8 cellular contexts compared by ENCODE assay signal in the genomic region with DNA sequence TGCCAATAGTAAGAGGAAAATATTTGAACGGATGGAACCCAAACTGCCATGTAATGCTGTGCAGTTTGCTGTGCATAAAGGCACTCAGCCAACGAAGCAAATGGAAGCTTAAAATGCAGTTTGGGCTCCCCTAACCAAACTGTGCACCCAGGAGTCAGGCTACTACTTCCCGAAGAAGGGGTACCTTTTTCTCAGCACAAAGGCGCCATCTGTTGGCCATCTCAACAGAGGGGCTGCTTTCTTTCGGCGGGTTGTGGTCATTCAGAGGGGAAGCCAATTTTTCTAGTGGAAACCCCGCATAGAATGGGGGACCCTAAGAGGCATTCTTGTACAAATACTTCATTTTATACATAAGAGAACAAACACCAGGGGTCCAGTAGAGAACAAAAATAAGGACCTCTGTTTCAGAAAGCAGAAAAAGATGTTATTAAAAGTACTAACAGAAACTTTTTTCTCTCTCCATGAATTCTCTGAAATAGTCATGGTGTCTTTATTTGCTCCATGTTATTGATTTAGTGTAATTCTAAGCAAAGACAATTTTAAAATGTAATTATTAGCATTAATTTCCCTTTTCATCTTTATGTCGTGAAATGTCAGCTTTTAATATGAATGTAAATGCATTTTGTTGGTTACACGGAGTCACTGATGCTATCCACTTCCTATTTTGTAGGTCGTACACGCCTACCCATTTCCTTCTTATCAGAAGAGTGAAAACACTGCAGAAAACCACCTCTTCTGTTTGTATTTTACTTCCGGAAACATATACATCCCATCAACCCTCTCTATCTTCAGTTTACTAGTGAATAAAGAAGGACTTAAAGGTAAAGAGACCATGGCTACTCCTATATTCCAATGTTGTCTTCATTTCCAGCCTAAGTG.
DNase-seq lines count a peak whose midpoint lies in the region; ATAC-seq and TF ChIP-seq lines count a peak whose summit lies in the region.

No MANE protein-coding gene starts in this region.

- DNase-seq in NCI-H1417 (lab: John Stamatoyannopoulos, UW) = peak; percentile 34 to 62 (median 40)
- DNase-seq in NCI-H1417 treated with DMSO at 0.1 percent for 48 hours (lab: John Stamatoyannopoulos, UW) = no peak
- DNase-seq in MV-4-11 (lab: John Stamatoyannopoulos, UW) = peak; percentile 41
- peak; percentile 43 for DNase-seq in SW480 (ENCODE audit: low spot score)
- DNase-seq in globus pallidus (ENCODE audit: low spot score) = peak; percentile 89
- DNase-seq in progenitor cell of endocrine pancreas (ENCODE audit: low spot score, unreplicated experiment) = peak; percentile 33
- no peak for DNase-seq in GF-D8 (lab: John Stamatoyannopoulos, UW)
- DNase-seq in stimulated activated effector memory CD8-positive, alpha-beta T cell treated with anti-CD3 and anti-CD28 coated beads, Interleukin-12 subunit alpha, Interleukin-12 subunit beta, amount 100 ng/mL, for 72 hours (ENCODE audit: low spot score in 2 of 2) = no peak

- H3K4me1 Mint-ChIP-seq in progenitor cell of endocrine pancreas (ENCODE audit: low read depth) = no peaks in the 10 kb centered on the region
- H3K4me1 Mint-ChIP-seq in stimulated activated effector memory CD8-positive, alpha-beta T cell treated with anti-CD3 and anti-CD28 coated beads, Interleukin-12 subunit alpha, Interleukin-12 subunit beta, amount 100 ng/mL, for 72 hours = no peaks in the 10 kb centered on the region

- H3K27me3 Mint-ChIP-seq in progenitor cell of endocrine pancreas = peaks cover 7% of the 10 kb centered on the region

- no peak overlapping the region for H3K27ac Mint-ChIP-seq in progenitor cell of endocrine pancreas
- H3K27ac Mint-ChIP-seq in stimulated activated effector memory CD8-positive, alpha-beta T cell treated with anti-CD3 and anti-CD28 coated beads, Interleukin-12 subunit alpha, Interleukin-12 subunit beta, amount 100 ng/mL, for 72 hours = no peak overlapping the region

- no peaks in the 10 kb centered on the region for H3K36me3 Mint-ChIP-seq in progenitor cell of endocrine pancreas (ENCODE audit: insufficient read depth)
- no peaks in the 10 kb centered on the region for H3K36me3 Mint-ChIP-seq in stimulated activated effector memory CD8-positive, alpha-beta T cell treated with anti-CD3 and anti-CD28 coated beads, Interleukin-12 subunit alpha, Interleukin-12 subunit beta, amount 100 ng/mL, for 72 hours

- no peaks in the 10 kb centered on the region for H3K9me3 Mint-ChIP-seq in progenitor cell of endocrine pancreas (ENCODE audit: low read depth)
- peaks cover 7% of the 10 kb centered on the region for H3K9me3 Mint-ChIP-seq in stimulated activated effector memory CD8-positive, alpha-beta T cell treated with anti-CD3 and anti-CD28 coated beads, Interleukin-12 subunit alpha, Interleukin-12 subunit beta, amount 100 ng/mL, for 72 hours

- peak; percentile 68 for TF ChIP-seq CTCF in progenitor cell of endocrine pancreas (IDR thresholded peaks at IDR 0.05; ENCODE audit: unreplicated experiment)

- no peak for ATAC-seq in stimulated activated effector memory CD8-positive, alpha-beta T cell treated with anti-CD3 and anti-CD28 coated beads, Interleukin-12 subunit alpha, Interleukin-12 subunit beta, amount 100 ng/mL, for 72 hours

- H3K4me3 Mint-ChIP-seq in progenitor cell of endocrine pancreas (ENCODE audit: low read depth) = no peak overlapping the region
- no peak overlapping the region for H3K4me3 Mint-ChIP-seq in stimulated activated effector memory CD8-positive, alpha-beta T cell treated with anti-CD3 and anti-CD28 coated beads, Interleukin-12 subunit alpha, Interleukin-12 subunit beta, amount 100 ng/mL, for 72 hours

Comparison
In these comparisons a context has a peak if more than half of its experiments do, and no peak if none do; other contexts are left out.
1. DNase-seq: peak in NCI-H1417 (3 of 3), MV-4-11 (single experiment), SW480 (single experiment), globus pallidus (single experiment) and progenitor cell of endocrine pancreas (single experiment); none in NCI-H1417 treated with DMSO at 0.1 percent for 48 hours (single experiment), GF-D8 (single experiment) and stimulated activated effector memory CD8-positive, alpha-beta T cell treated with anti-CD3 and anti-CD28 coated beads, Interleukin-12 subunit alpha, Interleukin-12 subunit beta, amount 100 ng/mL, for 72 hours (0 of 2).